Comparison of ENCODE assay signal across 8 cellular contexts in the genomic region with DNA sequence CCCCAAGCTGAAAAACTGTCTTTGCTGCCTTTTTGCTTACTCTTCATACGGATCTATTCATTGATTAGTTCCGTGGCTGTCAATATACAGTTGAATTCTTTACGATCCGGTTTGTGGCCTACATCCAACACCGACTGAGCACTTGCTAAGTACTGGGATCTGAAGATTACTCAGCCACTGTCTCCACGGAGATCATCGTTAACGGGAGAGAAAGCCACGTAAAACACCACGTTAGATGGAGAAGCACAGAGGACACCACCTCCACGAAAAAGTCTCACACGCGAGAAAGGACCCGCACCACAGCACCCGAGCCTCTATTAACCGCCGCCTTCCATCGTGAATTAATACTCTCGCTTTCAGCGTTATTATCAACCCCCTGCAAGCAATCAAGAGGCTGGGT.
A peak's percentile ranks its signal among the peaks of the same experiment; 100 is the strongest.
DNase-seq lines count a peak whose midpoint lies in the region; ATAC-seq and TF ChIP-seq lines count a peak whose summit lies in the region.

No MANE protein-coding gene starts in this region.

- H3K4me1 Mint-ChIP-seq in stimulated activated naive CD8-positive, alpha-beta T cell treated with anti-CD3 and anti-CD28 coated beads, Interleukin-15, Interleukin-2, amounts not matched to agents 100 ng/mL and 50 ng/mL, for 24 hours (ENCODE audit: low read depth): peaks cover 35% of the 10 kb centered on the region

- ATAC-seq in stimulated activated naive CD8-positive, alpha-beta T cell treated with anti-CD3 and anti-CD28 coated beads, Interleukin-15, Interleukin-2, amounts not matched to agents 100 U/mL and 50 U/mL, for 24 hours: no peak
- no peak for ATAC-seq in HG03432 (IDR thresholded peaks at IDR 0.05; ENCODE audit: unreplicated experiment)

- H3K36me3 Mint-ChIP-seq in stimulated activated naive CD8-positive, alpha-beta T cell treated with anti-CD3 and anti-CD28 coated beads, Interleukin-15, Interleukin-2, amounts not matched to agents 100 ng/mL and 50 ng/mL, for 24 hours (ENCODE audit: low read depth): peaks cover 34% of the 10 kb centered on the region

- no peaks in the 10 kb centered on the region for H3K27me3 Mint-ChIP-seq in stimulated activated naive CD8-positive, alpha-beta T cell treated with anti-CD3 and anti-CD28 coated beads, Interleukin-15, Interleukin-2, amounts not matched to agents 100 ng/mL and 50 ng/mL, for 24 hours

- H3K9me3 Mint-ChIP-seq in stimulated activated naive CD8-positive, alpha-beta T cell treated with anti-CD3 and anti-CD28 coated beads, Interleukin-15, Interleukin-2, amounts not matched to agents 100 ng/mL and 50 ng/mL, for 24 hours: no peaks in the 10 kb centered on the region

- no peak for DNase-seq in stimulated activated naive CD8-positive, alpha-beta T cell treated with anti-CD3 and anti-CD28 coated beads, Interleukin-15, Interleukin-2, amounts not matched to agents 100 U/mL and 50 U/mL, for 24 hours
- DNase-seq in WERI-Rb-1 (peak; percentile 19), foreskin fibroblast (peak; percentile 20 to 56), pons (ENCODE audit: low spot score) (peak; percentile 29), EL (no peak), DMS79 (lab: John Stamatoyannopoulos, UW) (no peak)

- H3K27me3 ChIP-seq in WERI-Rb-1 (ENCODE audit: insufficient read depth, low read depth, severe bottlenecking): no peaks in the 10 kb centered on the region

- peak overlapping the region; percentile 93 for H3K27ac Mint-ChIP-seq in stimulated activated naive CD8-positive, alpha-beta T cell treated with anti-CD3 and anti-CD28 coated beads, Interleukin-15, Interleukin-2, amounts not matched to agents 100 ng/mL and 50 ng/mL, for 24 hours

- H3K4me3 Mint-ChIP-seq in stimulated activated naive CD8-positive, alpha-beta T cell treated with anti-CD3 and anti-CD28 coated beads, Interleukin-15, Interleukin-2, amounts not matched to agents 100 ng/mL and 50 ng/mL, for 24 hours: peak overlapping the region; percentile 92

- H3K9me3 ChIP-seq in WERI-Rb-1 (ENCODE audit: severe bottlenecking): no peaks in the 10 kb centered on the region

- no peak for TF ChIP-seq CTCF in WERI-Rb-1 (IDR thresholded peaks at IDR 0.05; ENCODE audit: low read depth, low read length)
- TF ChIP-seq CTCF in foreskin fibroblast (IDR thresholded peaks at IDR 0.05; ENCODE audit: low read depth, low read length): no peak

- H3K4me3 ChIP-seq in WERI-Rb-1 (ENCODE audit: low read depth, low read length): peak overlapping the region; percentile 100
- peak overlapping the region; percentile 90 to 98 for H3K4me3 ChIP-seq in foreskin fibroblast (ENCODE audit: low read depth in 1 of 2, low read length in 2 of 2)

- H3K36me3 ChIP-seq in WERI-Rb-1: peaks cover 38% of the 10 kb centered on the region

- H3K27ac ChIP-seq in WERI-Rb-1: peak overlapping the region; percentile 90

Comparison
In these comparisons a context has a peak if more than half of its experiments do, and no peak if none do; other contexts are left out.
1. DNase-seq: peak in WERI-Rb-1 (single experiment), foreskin fibroblast (2 of 2) and pons (single experiment); none in stimulated activated naive CD8-positive, alpha-beta T cell treated with anti-CD3 and anti-CD28 coated beads, Interleukin-15, Interleukin-2, amounts not matched to agents 100 U/mL and 50 U/mL, for 24 hours (single experiment), EL (single experiment) and DMS79 (single experiment).